ENCODE assay signal across 9 cellular contexts in genomic region chr2:233711312-233712008, GRCh38. TPM values are rescaled to one million over a fixed set of nuclear protein-coding genes. Genes with fewer than 3 reads are reported as not detected.
DNase-seq lines count a peak whose midpoint lies in the region; ATAC-seq and TF ChIP-seq lines count a peak whose summit lies in the region.
"Had no signal": no experiment of that assay in that cellular context is flagged by ENCODE, and none has a peak within 500 bp of the region (broad histone marks: within the 10 kb centered on the region; RNA-seq: fewer than 3 reads in every experiment).

No MANE protein-coding gene starts in this region.

- intact Hi-C loops in Right ventricle myocardium superior (cut with DNase I) (no loop called here), prostate gland (cut with DNase I) (no loop called here), uterus (cut with DNase I; ENCODE audit: low total_unique reads) (no loop called here)

- no peaks in the 10 kb centered on the region for H3K9me3 Mint-ChIP-seq in activated naive CD4-positive, alpha-beta T cell treated with anti-CD3 and anti-CD28 coated beads, Interleukin-2, amount 50 U/mL, for 72 hours

- no peaks in the 10 kb centered on the region for H3K36me3 Mint-ChIP-seq in activated naive CD4-positive, alpha-beta T cell treated with anti-CD3 and anti-CD28 coated beads, Interleukin-2, amount 50 U/mL, for 72 hours

- TF ChIP-seq CTCF in prostate gland (IDR thresholded peaks at IDR 0.05) (peak; percentile 86 to 90 (median 88)), uterus (IDR thresholded peaks at IDR 0.05) (peak; percentile 28 to 35 (median 29))

- H3K27ac Mint-ChIP-seq in activated naive CD4-positive, alpha-beta T cell treated with anti-CD3 and anti-CD28 coated beads, Interleukin-2, amount 50 U/mL, for 72 hours: no peak overlapping the region

- DNase-seq in SIG-M5 treated with dmso at 0.1 percent for 504 hours (lab: John Stamatoyannopoulos, UW; ENCODE audit: unreplicated experiment) (peak; percentile 53), SIG-M5 (lab: John Stamatoyannopoulos, UW) (no peak), M059J (ENCODE audit: low read depth) (peak; percentile 79), SKM-1 (lab: John Stamatoyannopoulos, UW; ENCODE audit: unreplicated experiment) (peak; percentile 24), Right ventricle myocardium superior (peak; percentile 77), prostate gland (ENCODE audit: low spot score) (peak; percentile 85), uterus (peak; percentile 23 to 28)
- DNase-seq in activated naive CD4-positive, alpha-beta T cell treated with anti-CD3 and anti-CD28 coated beads, Interleukin-2, amount 50 U/mL, for 72 hours (ENCODE audit: low spot score in 2 of 2): peak in 1 of 2 donors; percentile 76

- no peak overlapping the region for H3K4me3 ChIP-seq in prostate gland
- no peak overlapping the region for H3K4me3 ChIP-seq in uterus

- no peaks in the 10 kb centered on the region for H3K9me3 ChIP-seq in prostate gland
- no peaks in the 10 kb centered on the region for H3K9me3 ChIP-seq in uterus

- no peak for TF ChIP-seq POLR2A in prostate gland (IDR thresholded peaks at IDR 0.05)
- no peak for TF ChIP-seq POLR2A in uterus (IDR thresholded peaks at IDR 0.05)

- 37% methylated on average over 11 of the region's 11 CpGs for WGBS in prostate gland

- H3K27ac ChIP-seq in prostate gland (no peak overlapping the region), uterus (no peak overlapping the region)

- no peaks in the 10 kb centered on the region for H3K36me3 ChIP-seq in prostate gland
- H3K36me3 ChIP-seq in uterus: no peaks in the 10 kb centered on the region

- no peaks in the 10 kb centered on the region for H3K4me1 ChIP-seq in prostate gland (replicated peaks)
- H3K4me1 ChIP-seq in uterus: no peaks in the 10 kb centered on the region

- ATAC-seq in activated naive CD4-positive, alpha-beta T cell treated with anti-CD3 and anti-CD28 coated beads, Interleukin-2, amount 50 U/mL, for 72 hours: peak; percentile 71 to 73
- peak; percentile 79 for ATAC-seq in Right ventricle myocardium superior (ENCODE audit: poor library complexity)

- H3K27me3 ChIP-seq in prostate gland (replicated peaks; ENCODE audit: insufficient read depth): no peaks in the 10 kb centered on the region
- H3K27me3 ChIP-seq in uterus: no peaks in the 10 kb centered on the region

RNA-seq across cellular contexts. Expression of gene UGT1A5, which starts 1.2 kb away (rescaled TPM):
- total RNA-seq in M059J (2014; rRNA removed; shearing (Covaris generic)): not detected in 2 replicates
- not detected for total RNA-seq in activated naive CD4-positive, alpha-beta T cell treated with anti-CD3 and anti-CD28 coated beads, Interleukin-2, amount 50 U/mL, for 72 hours
- total RNA-seq in Right ventricle myocardium superior (not detected), prostate gland (under 1 TPM in 1 of 2 donors, not detected in 1; 0.41 TPM), uterus (not detected)
- total RNA-seq: skeletal muscle tissue had no signal

RNA-seq across cellular contexts. Expression of gene UGT1A4, which starts 7.1 kb away (rescaled TPM):
- not detected in 2 replicates for total RNA-seq in M059J (2014; rRNA removed; shearing (Covaris generic))
- not detected for total RNA-seq in activated naive CD4-positive, alpha-beta T cell treated with anti-CD3 and anti-CD28 coated beads, Interleukin-2, amount 50 U/mL, for 72 hours
- total RNA-seq in Right ventricle myocardium superior: not detected
- total RNA-seq in prostate gland: not detected
- not detected for total RNA-seq in uterus
- total RNA-seq: skeletal muscle tissue had no signal

RNA-seq across cellular contexts. Expression of gene UGT1A3, which starts 17.4 kb away (rescaled TPM):
- not detected in 2 replicates for total RNA-seq in M059J (2014; rRNA removed; shearing (Covaris generic))
- not detected for total RNA-seq in activated naive CD4-positive, alpha-beta T cell treated with anti-CD3 and anti-CD28 coated beads, Interleukin-2, amount 50 U/mL, for 72 hours
- total RNA-seq in Right ventricle myocardium superior: not detected
- under 1 TPM in 1 of 2 donors, not detected in 1; 0.64 TPM for total RNA-seq in prostate gland
- total RNA-seq in uterus: not detected
- total RNA-seq: skeletal muscle tissue had no signal

RNA-seq across cellular contexts. Expression of gene UGT1A6, which starts 18.8 kb away (rescaled TPM):
- 0.54 TPM in 1 of 2 replicates, not detected in the other for total RNA-seq in M059J (2014; rRNA removed; shearing (Covaris generic))
- total RNA-seq in activated naive CD4-positive, alpha-beta T cell treated with anti-CD3 and anti-CD28 coated beads, Interleukin-2, amount 50 U/mL, for 72 hours: not detected
- total RNA-seq in Right ventricle myocardium superior (0.32 TPM), prostate gland (1 to 10 TPM in 1 of 2 donors, under 1 TPM in 1; 0.85 to 6.6 TPM), uterus (not detected)

RNA-seq across cellular contexts. Expression of gene UGT1A7, which starts 29.8 kb away (rescaled TPM):
- not detected in 2 replicates for total RNA-seq in M059J (2014; rRNA removed; shearing (Covaris generic))
- total RNA-seq in activated naive CD4-positive, alpha-beta T cell treated with anti-CD3 and anti-CD28 coated beads, Interleukin-2, amount 50 U/mL, for 72 hours: not detected
- total RNA-seq in Right ventricle myocardium superior (not detected), prostate gland (under 1 TPM in 1 of 2 donors, not detected in 1; 0.46 TPM), uterus (under 1 TPM in 1 of 4 donors, not detected in 3; 0.29 TPM)
- total RNA-seq: skeletal muscle tissue had no signal
